In the genomic region with DNA sequence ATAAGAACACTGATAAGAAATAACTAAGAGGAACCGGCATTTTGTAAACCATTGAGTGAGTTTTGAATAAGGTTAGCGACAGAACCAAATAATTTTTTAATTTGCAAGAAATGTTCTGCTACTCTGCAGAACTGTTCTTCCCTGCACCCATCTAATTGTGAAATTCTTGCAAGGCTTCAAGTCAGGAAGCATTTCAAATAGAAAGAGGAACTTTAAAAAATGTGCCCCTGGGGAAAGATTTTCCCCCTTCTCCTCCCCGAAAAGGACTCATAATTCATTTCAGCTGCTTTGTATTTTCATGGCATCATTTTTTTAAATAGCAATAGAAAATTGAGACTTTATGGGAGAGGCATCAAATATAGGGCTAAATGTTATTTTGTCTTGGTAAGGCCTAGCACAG, we compare ENCODE assay signal across 1 cellular context.
TF ChIP-seq lines count a peak whose summit lies in the region.

No MANE protein-coding gene starts in this region.

TF ChIP-seq in HepG2, 621 proteins besides CTCF, POLR2A, EP300 and RAD21 (continued from another document):
- TF ChIP-seq, protein P1, sequence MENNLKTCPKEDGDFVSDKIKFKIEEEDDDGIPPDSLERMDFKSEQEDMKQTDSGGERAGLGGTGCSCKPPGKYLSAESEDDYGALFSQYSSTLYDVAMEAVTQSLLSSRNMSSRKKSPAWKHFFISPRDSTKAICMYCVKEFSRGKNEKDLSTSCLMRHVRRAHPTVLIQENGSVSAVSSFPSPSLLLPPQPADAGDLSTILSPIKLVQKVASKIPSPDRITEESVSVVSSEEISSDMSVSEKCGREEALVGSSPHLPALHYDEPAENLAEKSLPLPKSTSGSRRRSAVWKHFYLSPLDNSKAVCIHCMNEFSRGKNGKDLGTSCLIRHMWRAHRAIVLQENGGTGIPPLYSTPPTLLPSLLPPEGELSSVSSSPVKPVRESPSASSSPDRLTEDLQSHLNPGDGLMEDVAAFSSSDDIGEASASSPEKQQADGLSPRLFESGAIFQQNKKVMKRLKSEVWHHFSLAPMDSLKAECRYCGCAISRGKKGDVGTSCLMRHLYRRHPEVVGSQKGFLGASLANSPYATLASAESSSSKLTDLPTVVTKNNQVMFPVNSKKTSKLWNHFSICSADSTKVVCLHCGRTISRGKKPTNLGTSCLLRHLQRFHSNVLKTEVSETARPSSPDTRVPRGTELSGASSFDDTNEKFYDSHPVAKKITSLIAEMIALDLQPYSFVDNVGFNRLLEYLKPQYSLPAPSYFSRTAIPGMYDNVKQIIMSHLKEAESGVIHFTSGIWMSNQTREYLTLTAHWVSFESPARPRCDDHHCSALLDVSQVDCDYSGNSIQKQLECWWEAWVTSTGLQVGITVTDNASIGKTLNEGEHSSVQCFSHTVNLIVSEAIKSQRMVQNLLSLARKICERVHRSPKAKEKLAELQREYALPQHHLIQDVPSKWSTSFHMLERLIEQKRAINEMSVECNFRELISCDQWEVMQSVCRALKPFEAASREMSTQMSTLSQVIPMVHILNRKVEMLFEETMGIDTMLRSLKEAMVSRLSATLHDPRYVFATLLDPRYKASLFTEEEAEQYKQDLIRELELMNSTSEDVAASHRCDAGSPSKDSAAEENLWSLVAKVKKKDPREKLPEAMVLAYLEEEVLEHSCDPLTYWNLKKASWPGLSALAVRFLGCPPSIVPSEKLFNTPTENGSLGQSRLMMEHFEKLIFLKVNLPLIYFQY (CRISPR knock-in tag; IDR thresholded peaks at IDR 0.05; ENCODE audit: borderline replicate concordance) = no peak
- TF ChIP-seq NFYB (CRISPR knock-in tag; IDR thresholded peaks at IDR 0.05) (no peak), SIX1 (CRISPR knock-in tag; IDR thresholded peaks at IDR 0.05; ENCODE audit: borderline replicate concordance) (no peak), ZNF296 (CRISPR knock-in tag; conservative IDR thresholded peaks at IDR 0.05) (no peak), ZBTB38 (CRISPR knock-in tag; IDR thresholded peaks at IDR 0.05) (no peak), TBX3 (IDR thresholded peaks at IDR 0.05; ENCODE audit: borderline replicate concordance) (no peak)
- TF ChIP-seq, protein P2, sequence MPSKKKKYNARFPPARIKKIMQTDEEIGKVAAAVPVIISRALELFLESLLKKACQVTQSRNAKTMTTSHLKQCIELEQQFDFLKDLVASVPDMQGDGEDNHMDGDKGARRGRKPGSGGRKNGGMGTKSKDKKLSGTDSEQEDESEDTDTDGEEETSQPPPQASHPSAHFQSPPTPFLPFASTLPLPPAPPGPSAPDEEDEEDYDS (CRISPR knock-in tag; IDR thresholded peaks at IDR 0.05) = no peak
- TF ChIP-seq, protein P3, sequence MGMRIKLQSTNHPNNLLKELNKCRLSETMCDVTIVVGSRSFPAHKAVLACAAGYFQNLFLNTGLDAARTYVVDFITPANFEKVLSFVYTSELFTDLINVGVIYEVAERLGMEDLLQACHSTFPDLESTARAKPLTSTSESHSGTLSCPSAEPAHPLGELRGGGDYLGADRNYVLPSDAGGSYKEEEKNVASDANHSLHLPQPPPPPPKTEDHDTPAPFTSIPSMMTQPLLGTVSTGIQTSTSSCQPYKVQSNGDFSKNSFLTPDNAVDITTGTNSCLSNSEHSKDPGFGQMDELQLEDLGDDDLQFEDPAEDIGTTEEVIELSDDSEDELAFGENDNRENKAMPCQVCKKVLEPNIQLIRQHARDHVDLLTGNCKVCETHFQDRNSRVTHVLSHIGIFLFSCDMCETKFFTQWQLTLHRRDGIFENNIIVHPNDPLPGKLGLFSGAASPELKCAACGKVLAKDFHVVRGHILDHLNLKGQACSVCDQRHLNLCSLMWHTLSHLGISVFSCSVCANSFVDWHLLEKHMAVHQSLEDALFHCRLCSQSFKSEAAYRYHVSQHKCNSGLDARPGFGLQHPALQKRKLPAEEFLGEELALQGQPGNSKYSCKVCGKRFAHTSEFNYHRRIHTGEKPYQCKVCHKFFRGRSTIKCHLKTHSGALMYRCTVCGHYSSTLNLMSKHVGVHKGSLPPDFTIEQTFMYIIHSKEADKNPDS (CRISPR knock-in tag; IDR thresholded peaks at IDR 0.05) = no peak
- TF ChIP-seq, protein P4, sequence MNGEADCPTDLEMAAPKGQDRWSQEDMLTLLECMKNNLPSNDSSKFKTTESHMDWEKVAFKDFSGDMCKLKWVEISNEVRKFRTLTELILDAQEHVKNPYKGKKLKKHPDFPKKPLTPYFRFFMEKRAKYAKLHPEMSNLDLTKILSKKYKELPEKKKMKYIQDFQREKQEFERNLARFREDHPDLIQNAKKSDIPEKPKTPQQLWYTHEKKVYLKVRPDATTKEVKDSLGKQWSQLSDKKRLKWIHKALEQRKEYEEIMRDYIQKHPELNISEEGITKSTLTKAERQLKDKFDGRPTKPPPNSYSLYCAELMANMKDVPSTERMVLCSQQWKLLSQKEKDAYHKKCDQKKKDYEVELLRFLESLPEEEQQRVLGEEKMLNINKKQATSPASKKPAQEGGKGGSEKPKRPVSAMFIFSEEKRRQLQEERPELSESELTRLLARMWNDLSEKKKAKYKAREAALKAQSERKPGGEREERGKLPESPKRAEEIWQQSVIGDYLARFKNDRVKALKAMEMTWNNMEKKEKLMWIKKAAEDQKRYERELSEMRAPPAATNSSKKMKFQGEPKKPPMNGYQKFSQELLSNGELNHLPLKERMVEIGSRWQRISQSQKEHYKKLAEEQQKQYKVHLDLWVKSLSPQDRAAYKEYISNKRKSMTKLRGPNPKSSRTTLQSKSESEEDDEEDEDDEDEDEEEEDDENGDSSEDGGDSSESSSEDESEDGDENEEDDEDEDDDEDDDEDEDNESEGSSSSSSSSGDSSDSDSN (CRISPR knock-in tag; IDR thresholded peaks at IDR 0.05) = no peak
